8 cellular contexts compared by ENCODE assay signal in the genomic region with DNA sequence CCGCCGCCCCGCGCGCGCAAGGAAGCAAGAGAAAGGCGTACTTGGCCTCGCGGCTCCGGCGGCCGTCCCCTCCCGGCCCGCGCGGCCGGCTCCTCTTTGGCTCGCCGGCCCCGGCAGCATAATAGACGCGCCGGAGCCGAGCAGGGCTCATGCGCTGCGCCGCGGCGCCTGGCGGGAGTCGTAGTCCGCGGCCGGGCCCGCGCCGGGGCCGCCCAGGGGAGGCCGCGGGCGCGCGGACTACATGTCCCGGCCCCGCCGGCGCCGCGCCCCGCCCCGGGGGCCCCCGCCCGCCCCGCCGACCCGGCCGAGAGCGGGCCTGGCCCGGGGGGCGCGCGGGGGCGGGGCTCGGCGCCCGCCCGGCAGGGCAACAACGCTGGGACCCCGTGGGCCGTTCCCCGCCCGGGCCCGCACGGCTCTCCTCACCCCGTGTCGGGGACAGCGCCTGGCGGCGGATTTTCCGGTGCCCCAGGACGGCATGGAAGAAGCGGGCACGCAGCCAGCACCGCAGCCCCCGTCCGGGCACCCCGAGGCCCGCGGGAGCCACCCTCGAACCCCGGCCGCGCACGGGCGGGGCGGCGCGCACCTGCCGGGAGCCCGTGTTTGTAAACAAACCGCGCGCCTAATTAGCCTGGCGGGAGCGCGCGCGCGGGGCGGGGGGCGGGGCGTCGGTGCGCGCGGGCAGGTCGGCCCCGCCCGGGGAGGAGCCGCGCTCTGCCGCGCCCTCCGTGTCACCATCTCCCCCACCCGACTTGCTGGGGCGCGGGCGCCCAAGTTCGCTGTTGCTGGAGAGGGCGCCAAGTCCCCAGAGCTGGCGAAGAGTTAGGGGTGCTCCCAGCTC.
DNase-seq lines count a peak whose midpoint lies in the region; ATAC-seq lines count a peak whose summit lies in the region.

A gene (minus strand): TSS at position 123 of the 838 bp plus-strand sequence. CDS start 14,549 bp downstream, outside the sequence.

- peak; percentile 96 for DNase-seq in AG08396 (ENCODE audit: low spot score)
- peak; percentile 64 for DNase-seq in NCI-H2227 treated with DMSO at 0.1 percent for 48 hours (lab: John Stamatoyannopoulos, UW)
- peak; percentile 79 for DNase-seq in cerebellar cortex (ENCODE audit: low spot score)
- peak; percentile 74 for DNase-seq in kidney glomerular epithelial cell (lab: John Stamatoyannopoulos, UW)
- DNase-seq in stimulated activated CD4-positive, alpha-beta T cell treated with anti-CD3 and anti-CD28 coated beads, Interleukin-15, amount 100 ng/mL, for 48 hours (ENCODE audit: low read depth in 2 of 2): peak; percentile 53 to 76

- ATAC-seq in GM18873 (IDR thresholded peaks at IDR 0.05; ENCODE audit: low FRiP score, unreplicated experiment) (peak; percentile 43), HG03139 (IDR thresholded peaks at IDR 0.05; ENCODE audit: unreplicated experiment) (peak; percentile 74)
- peak; percentile 91 to 93 for ATAC-seq in activated CD4-positive, CD25-positive, alpha-beta regulatory T cell treated with anti-CD3 and anti-CD28 coated beads, Interleukin-2, amount 50 U/mL, for 24 hours

Comparison
In these comparisons a context has a peak if more than half of its experiments do, and no peak if none do; other contexts are left out.
1. Peak in every context shown above with its lines: DNase-seq and ATAC-seq.